In the genomic region with DNA sequence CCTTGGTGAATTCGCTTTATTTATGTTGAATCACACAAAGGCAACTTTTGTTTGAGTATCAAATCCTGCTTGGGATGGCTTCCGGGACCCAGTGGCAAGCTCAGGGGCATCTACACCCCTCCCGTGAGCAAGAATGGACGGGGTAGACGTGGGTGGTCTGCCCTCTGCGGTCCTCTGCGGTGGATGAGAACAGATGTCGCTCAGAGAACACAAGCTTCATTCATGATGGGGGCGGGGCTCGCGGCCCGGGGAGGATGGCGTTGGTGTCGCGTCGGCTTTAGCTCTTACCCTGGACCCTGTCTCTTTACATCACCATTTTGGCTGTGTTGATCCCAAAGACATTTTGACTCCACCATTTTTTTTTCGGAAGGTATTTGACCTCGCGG, we compare ENCODE assay signal across 34 cellular contexts.
A peak's percentile ranks its signal among the peaks of the same experiment; 100 is the strongest.
DNase-seq lines count a peak whose midpoint lies in the region; ATAC-seq and TF ChIP-seq lines count a peak whose summit lies in the region.
"Had no signal": no experiment of that assay in that cellular context is flagged by ENCODE, and none has a peak within 500 bp of the region (broad histone marks: within the 10 kb centered on the region; RNA-seq: fewer than 3 reads in every experiment).

No MANE protein-coding gene starts in this region.

- H3K4me1 Mint-ChIP-seq in activated CD4-positive, alpha-beta memory T cell treated with anti-CD3 and anti-CD28 coated beads for 36 hours (ENCODE audit: low read depth) = no peaks in the 10 kb centered on the region
- H3K4me1 Mint-ChIP-seq: activated CD4-positive, alpha-beta T cell treated with anti-CD3 and anti-CD28 coated beads for 36 hours; activated naive CD8-positive, alpha-beta T cell treated with anti-CD3 and anti-CD28 coated beads for 36 hours had no signal

- H3K27me3 ChIP-seq in fibroblast of lung (ENCODE audit: control insufficient read depth, insufficient read depth, low read length) = no peaks in the 10 kb centered on the region
- no peaks in the 10 kb centered on the region for H3K27me3 ChIP-seq in aorta (ENCODE audit: control insufficient read depth in 1 of 2, insufficient read depth in 2 of 2, low read length in 1 of 2)
- H3K27me3 ChIP-seq: ascending aorta, cardiac muscle cell, ovary, tibial artery had no signal

- H4K20me1 ChIP-seq in fibroblast of lung (ENCODE audit: control insufficient read depth, extremely low read depth, insufficient read depth, low read length) = no peaks in the 10 kb centered on the region

- POLR2A ChIA-PET in activated CD4-positive, alpha-beta memory T cell treated with anti-CD3 and anti-CD28 coated beads for 36 hours (lab: Charles Lee) = no interaction called here

- H3K27me3 Mint-ChIP-seq in activated CD4-positive, alpha-beta memory T cell treated with anti-CD3 and anti-CD28 coated beads for 36 hours = no peaks in the 10 kb centered on the region
- H3K27me3 Mint-ChIP-seq: activated naive CD8-positive, alpha-beta T cell treated with anti-CD3 and anti-CD28 coated beads for 36 hours had no signal

- H3K36me3 ChIP-seq in fibroblast of lung (ENCODE audit: control insufficient read depth, insufficient read depth, low read length) = peaks cover 13% of the 10 kb centered on the region
- H3K36me3 ChIP-seq in aorta (ENCODE audit: control insufficient read depth in 1 of 2, insufficient read depth in 2 of 2, low read length in 1 of 2) = no peaks in the 10 kb centered on the region
- H3K36me3 ChIP-seq: ascending aorta, cardiac muscle cell, ovary, tibial artery had no signal

- H3K9me3 ChIP-seq in fibroblast of lung (ENCODE audit: control insufficient read depth, insufficient read depth, low read depth, low read length) = no peaks in the 10 kb centered on the region
- H3K9me3 ChIP-seq in aorta (ENCODE audit: control insufficient read depth, low read length) = no peaks in the 10 kb centered on the region
- H3K9me3 ChIP-seq: ascending aorta, ovary, tibial artery had no signal

- ATAC-seq in aorta (ENCODE audit: low FRiP score) = no peak
- ATAC-seq: activated CD4-positive, alpha-beta T cell treated with anti-CD3 and anti-CD28 coated beads for 36 hours; effector memory CD8-positive, alpha-beta T cell; left ventricle myocardium superior had no signal

- H3K4me3 ChIP-seq in fibroblast of lung (replicated peaks in 1 of 4; ENCODE audit: control extremely low read depth in 1 of 4, insufficient read depth in 1 of 4, low read depth in 3 of 4, low read length in 4 of 4) (no peak overlapping the region), aorta (ENCODE audit: low read length in 2 of 2) (no peak overlapping the region)
- H3K4me3 ChIP-seq: ascending aorta, cardiac muscle cell, ovary, PC-9, tibial artery had no signal

- no peaks in the 10 kb centered on the region for H3K36me3 Mint-ChIP-seq in activated CD4-positive, alpha-beta memory T cell treated with anti-CD3 and anti-CD28 coated beads for 36 hours
- H3K36me3 Mint-ChIP-seq: activated naive CD8-positive, alpha-beta T cell treated with anti-CD3 and anti-CD28 coated beads for 36 hours had no signal

- no peaks in the 10 kb centered on the region for H3K4me1 ChIP-seq in fibroblast of lung (ENCODE audit: control insufficient read depth, extremely low read depth, insufficient read depth, low read length)
- H3K4me1 ChIP-seq in aorta (ENCODE audit: control insufficient read depth in 1 of 2, insufficient read depth in 2 of 2, low read length in 2 of 2) = no peaks in the 10 kb centered on the region
- H3K4me1 ChIP-seq: ascending aorta, Caco-2, tibial artery had no signal

- intact Hi-C loops in posterior vena cava (cut with DNase I) = no loop called here
- intact Hi-C loops in aorta (cut with DNase I) = no loop called here
- intact Hi-C loops in activated CD4-positive, alpha-beta memory T cell treated with anti-CD3 and anti-CD28 coated beads for 36 hours (cut with micrococcal nuclease) = no loop called here

- no peaks in the 10 kb centered on the region for H3K79me2 ChIP-seq in fibroblast of lung (ENCODE audit: control insufficient read depth, insufficient read depth, low read length)

- TF ChIP-seq CTCF in fibroblast of lung (conservative IDR thresholded peaks at IDR 0.05 in 1 of 2, IDR thresholded peaks at IDR 0.05 in 1 of 2; ENCODE audit: low read depth in 1 of 2, low read length in 2 of 2) = no peak

- no peak overlapping the region for H3K27ac ChIP-seq in fibroblast of lung (ENCODE audit: insufficient read depth, low read length)
- H3K27ac ChIP-seq in aorta (ENCODE audit: low read depth in 1 of 2, low read length in 2 of 2) = no peak overlapping the region
- H3K27ac ChIP-seq: 22Rv1, ascending aorta, cardiac muscle cell, ovary, PC-9, tibial artery, VCaP had no signal

- H3K4me2 ChIP-seq in fibroblast of lung (ENCODE audit: extremely low read depth, insufficient read depth, low read length) = peak overlapping the region; percentile 32
- H3K4me2 ChIP-seq: PC-9 had no signal

- H3K27ac Mint-ChIP-seq in activated CD4-positive, alpha-beta memory T cell treated with anti-CD3 and anti-CD28 coated beads for 36 hours = no peak overlapping the region
- H3K27ac Mint-ChIP-seq: activated CD4-positive, alpha-beta T cell treated with anti-CD3 and anti-CD28 coated beads for 36 hours; activated naive CD8-positive, alpha-beta T cell treated with anti-CD3 and anti-CD28 coated beads for 36 hours; effector memory CD8-positive, alpha-beta T cell had no signal

- H3K9me3 Mint-ChIP-seq in activated CD4-positive, alpha-beta memory T cell treated with anti-CD3 and anti-CD28 coated beads for 36 hours = peaks cover 3% of the 10 kb centered on the region
- H3K9me3 Mint-ChIP-seq: effector memory CD8-positive, alpha-beta T cell had no signal

- no peak overlapping the region for H3K9ac ChIP-seq in fibroblast of lung (ENCODE audit: insufficient read depth, low read length)

- H2AFZ ChIP-seq in fibroblast of lung (ENCODE audit: low read length) = no peak overlapping the region
- H2AFZ ChIP-seq: PC-9 had no signal

- DNase-seq in NCI-H82 (lab: John Stamatoyannopoulos, UW) (peak; percentile 5), NCI-H82 treated with DMSO at 0.1 percent for 48 hours (lab: John Stamatoyannopoulos, UW; ENCODE audit: unreplicated experiment) (no peak), fibroblast of lung (ENCODE audit: low read depth in 2 of 2) (peak in 1 of 2 donors; percentile 31), posterior vena cava (ENCODE audit: low spot score) (peak; percentile 46), aorta (peak; percentile 22 to 63), SHP77 (lab: John Stamatoyannopoulos, UW) (no peak), T1000 (lab: John Stamatoyannopoulos, UW) (no peak)
- DNase-seq in activated CD4-positive, alpha-beta memory T cell treated with anti-CD3 and anti-CD28 coated beads for 36 hours = no peak
- DNase-seq: activated CD4-positive, alpha-beta T cell treated with anti-CD3 and anti-CD28 coated beads for 36 hours; activated effector memory CD4-positive, alpha-beta T cell treated with Interleukin-2 at 50 U/mL for 16 hours; activated naive CD8-positive, alpha-beta T cell treated with anti-CD3 and anti-CD28 coated beads for 36 hours; C1 segment of cervical spinal cord; Caco-2; cortex of kidney; DMS53; effector memory CD8-positive, alpha-beta T cell; erythroblast; Kasumi-1; left ventricle myocardium superior; MV-4-11; NCI-H1436; NCI-H2081; NCI-H2227 treated with DMSO at 0.1 percent for 48 hours; NCI-H526 treated with DMSO at 0.1 percent for 48 hours; PC-9; SIG-M5; stimulated activated CD4-positive, alpha-beta T cell treated with anti-CD3 and anti-CD28 coated beads, Interleukin-4, amount 100 ng/mL, for 1 hour; T-helper 9 cell had no signal

- WGBS in aorta, 2 donors = 54 to 63% methylated on average over 19 of the region's 19 CpGs

- H3K4me3 Mint-ChIP-seq in activated CD4-positive, alpha-beta memory T cell treated with anti-CD3 and anti-CD28 coated beads for 36 hours = no peak overlapping the region
- H3K4me3 Mint-ChIP-seq: activated CD4-positive, alpha-beta T cell treated with anti-CD3 and anti-CD28 coated beads for 36 hours; activated naive CD8-positive, alpha-beta T cell treated with anti-CD3 and anti-CD28 coated beads for 36 hours; effector memory CD8-positive, alpha-beta T cell had no signal

- CTCF ChIA-PET in activated CD4-positive, alpha-beta memory T cell treated with anti-CD3 and anti-CD28 coated beads for 36 hours (lab: Charles Lee) = no interaction called here

Comparison
In these comparisons a context has a peak if more than half of its experiments do, and no peak if none do; other contexts are left out.
1. DNase-seq: peak in NCI-H82 (single experiment), posterior vena cava (single experiment) and aorta (2 of 2); none in NCI-H82 treated with DMSO at 0.1 percent for 48 hours (single experiment), SHP77 (0 of 2), T1000 (single experiment) and activated CD4-positive, alpha-beta memory T cell treated with anti-CD3 and anti-CD28 coated beads for 36 hours (single experiment).